Comparison of ENCODE assay signal across 18 cellular contexts in genomic region chr14:68932219-68932618, GRCh38. TPM values are rescaled to one million over a fixed set of nuclear protein-coding genes. Genes with fewer than 3 reads are reported as not detected.
DNase-seq lines count a peak whose midpoint lies in the region; ATAC-seq, FAIRE-seq and TF ChIP-seq lines count a peak whose summit lies in the region.
"Had no signal": no experiment of that assay in that cellular context is flagged by ENCODE, and none has a peak within 500 bp of the region (broad histone marks: within the 10 kb centered on the region; RNA-seq: fewer than 3 reads in every experiment).

No MANE protein-coding gene starts in this region.

- in situ Hi-C loops in IMR-90 (cut with MboI; ENCODE audit: low sequenced_read_pairs) (no loop called here), astrocyte of the spinal cord (cut with HindIII; ENCODE audit: low sequenced_read_pairs) (no loop called here), transverse colon (cut with MboI; ENCODE audit: low pct_ligation_motif_present in 1 of 4, low pct_unique_long_range_greater_than_20kb in 1 of 4, low sequenced_read_pairs in 3 of 4) (no loop called here)

- FAIRE-seq in keratinocyte (lab: Jason Lieb, UNC): no peak
- FAIRE-seq: pancreas had no signal

- 0 out of 2 replicates have a peak overlapping the region, but pooled peaks have one; percentile 22 for H3K9ac ChIP-seq in IMR-90 (ENCODE audit: low read depth, low read length)
- H3K9ac ChIP-seq in keratinocyte (ENCODE audit: control insufficient read depth, extremely low read depth, insufficient read depth, low read length): no peak overlapping the region

- H3K27ac ChIP-seq in IMR-90 (ENCODE audit: insufficient read depth, low read length) (peak overlapping the region; percentile 44; the same call in 1 of the 2 replicates), keratinocyte (ENCODE audit: control insufficient read depth, insufficient read depth, low read length) (peak overlapping the region; percentile 4), transverse colon (peak overlapping the region; percentile 93 to 99 (median 96))
- H3K27ac ChIP-seq: pancreas, suprapubic skin had no signal

- H2AK9ac ChIP-seq in IMR-90 (replicated peaks; ENCODE audit: low read depth, low read length, poor library complexity): no peak overlapping the region

- H3K56ac ChIP-seq in IMR-90 (ENCODE audit: extremely low read depth, insufficient read depth, low read length): no peak overlapping the region

- no peak for TF ChIP-seq EP300 in transverse colon (IDR thresholded peaks at IDR 0.05; ENCODE audit: low read depth)

- no peak overlapping the region for H2BK20ac ChIP-seq in IMR-90 (ENCODE audit: low read depth, low read length)

- 0 out of 2 replicates have a peak overlapping the region, but pooled peaks have one; percentile 48 for H3K18ac ChIP-seq in IMR-90 (ENCODE audit: low read depth, low read length)

- H2BK5ac ChIP-seq in IMR-90 (ENCODE audit: low read depth, low read length, poor library complexity, severe bottlenecking): peak overlapping the region; percentile 59

- no peak overlapping the region for H4K91ac ChIP-seq in IMR-90 (ENCODE audit: insufficient read depth, low read depth, low read length)

- DNase-seq in IMR-90 (peak; percentile 89), astrocyte of the spinal cord (ENCODE audit: low read depth, low spot score) (peak; percentile 57), keratinocyte (ENCODE audit: low read depth, low spot score) (no peak), transverse colon (no peak), nucleus accumbens (lab: John Stamatoyannopoulos, UW) (no peak), NCI-H2196 (lab: John Stamatoyannopoulos, UW; ENCODE audit: unreplicated experiment) (no peak)
- DNase-seq: activated CD4-positive, alpha-beta T cell treated with anti-CD3 and anti-CD28 coated beads for 48 hours; activated T-cell treated with anti-CD3 and anti-CD28 coated beads for 4 hours; C1 segment of cervical spinal cord; DMS79; kidney glomerular epithelial cell; NCI-H2029; NCI-H524 treated with DMSO at 0.1 percent for 48 hours; pancreas; stimulated activated CD4-positive, alpha-beta T cell treated with anti-CD3 and anti-CD28 coated beads, Interleukin-4, amount 100 ng/mL, for 1 hour; T1000 had no signal

- H3K4me3 ChIP-seq in IMR-90 (ENCODE audit: insufficient read depth, low read depth, low read length) (no peak overlapping the region), astrocyte of the spinal cord (ENCODE audit: low read depth, low read length) (no peak overlapping the region), keratinocyte (ENCODE audit: control insufficient read depth in 2 of 3, extremely low read depth in 1 of 3, insufficient read depth in 2 of 3, low read depth in 1 of 3, low read length in 3 of 3) (no peak overlapping the region), transverse colon (no peak overlapping the region)
- H3K4me3 ChIP-seq: pancreas, suprapubic skin had no signal

- H2BK120ac ChIP-seq in IMR-90 (ENCODE audit: low read depth, low read length): no peak overlapping the region

- peaks cover 0 to 81% of the 10 kb centered on the region in 2 experiments; a peak in 2 of 4 replicates for H3K79me1 ChIP-seq in IMR-90 (ENCODE audit: low read depth in 1 of 2, low read length in 2 of 2)

- H3K9me3 ChIP-seq in IMR-90 (ENCODE audit: control insufficient read depth, insufficient read depth, low read length) (no peaks in the 10 kb centered on the region), keratinocyte (ENCODE audit: control insufficient read depth, low read depth, low read length) (no peaks in the 10 kb centered on the region), transverse colon (no peaks in the 10 kb centered on the region)
- H3K9me3 ChIP-seq: pancreas, suprapubic skin had no signal

- H2AFZ ChIP-seq in IMR-90 (replicated peaks; ENCODE audit: low read length, poor library complexity): no peak overlapping the region
- no peak overlapping the region for H2AFZ ChIP-seq in keratinocyte (ENCODE audit: control insufficient read depth, low read length)

- H3K23ac ChIP-seq in IMR-90 (ENCODE audit: low read depth, low read length): no peak overlapping the region; the same call in 1 of the 2 replicates

- no peak overlapping the region for H2AK5ac ChIP-seq in IMR-90 (ENCODE audit: low read depth, low read length)

- WGBS in IMR-90 (ENCODE audit: extremely low coverage in 2 of 2, insufficient read length in 1 of 2), 2 experiments: no CpG with 5 or more reads among the region's 4 CpGs
- WGBS in transverse colon (ENCODE audit: low coverage in 1 of 2), 2 donors: 53% methylated on average over 4 of the region's 4 CpGs; no CpG with 5 or more reads in 1 of the 2 donors

- H3K27me3 ChIP-seq in IMR-90 (ENCODE audit: control insufficient read depth, insufficient read depth, low read length) (no peaks in the 10 kb centered on the region), keratinocyte (ENCODE audit: control insufficient read depth, extremely low read depth, insufficient read depth, low read length) (no peaks in the 10 kb centered on the region), transverse colon (no peaks in the 10 kb centered on the region)
- H3K27me3 ChIP-seq: pancreas, suprapubic skin had no signal

- dilution Hi-C loops in IMR-90 (cut with HindIII; ENCODE audit: low sequenced_read_pairs, unreplicated experiment) (no loop called here), keratinocyte (cut with MboI; ENCODE audit: extremely low pct_ligation_motif_present, low sequenced_read_pairs) (no loop called here)

- H3K4me2 ChIP-seq in IMR-90 (ENCODE audit: low read depth, low read length) (no peak overlapping the region), keratinocyte (ENCODE audit: control insufficient read depth, extremely low read depth, insufficient read depth, low read depth, low read length) (no peak overlapping the region)

- H3K79me2 ChIP-seq in keratinocyte (ENCODE audit: control insufficient read depth, insufficient read depth, low read length): peaks cover 100% of the 10 kb centered on the region

- no TSS peak for BruUV-seq in IMR-90 (replicated peaks; lab: Mats Ljungman, UMichigan)

- no peak for TF ChIP-seq RAD21 in IMR-90 (IDR thresholded peaks at IDR 0.05; ENCODE audit: low read length)

- no peak overlapping the region for H3K14ac ChIP-seq in IMR-90 (replicated peaks; ENCODE audit: low read depth, low read length)

- POLR2A ChIA-PET in IMR-90 (lab: Charles Lee; ENCODE audit: unreplicated experiment): interaction anchor here (0.6 to 0.8 kb wide), 7 partner anchors 23 to 1127 kb away, joined by 4 to 9 read pairs (median 6); no protein-coding TSS in a partner anchor

- CTCF ChIA-PET in IMR-90 (lab: Yijun Ruan, JAX): no interaction called here

- H4K20me1 ChIP-seq in IMR-90 (ENCODE audit: insufficient read depth, low read length): peaks cover 100% of the 10 kb centered on the region
- H4K20me1 ChIP-seq in keratinocyte (ENCODE audit: control insufficient read depth, extremely low read depth, insufficient read depth, low read length): peaks cover 86% of the 10 kb centered on the region

- H3K9me1 ChIP-seq in IMR-90 (ENCODE audit: insufficient read depth, low read length) (peaks cover 75% of the 10 kb centered on the region), keratinocyte (ENCODE audit: control insufficient read depth, extremely low read depth, insufficient read depth, low read length) (peaks cover 22% of the 10 kb centered on the region)

- TF ChIP-seq POLR2A in IMR-90 (IDR thresholded peaks at IDR 0.05; ENCODE audit: low read depth, low read length) (no peak), transverse colon (IDR thresholded peaks at IDR 0.05) (no peak)

- intact Hi-C loops in IMR-90 (cut with micrococcal nuclease): no loop called here
- intact Hi-C loops in transverse colon (cut with DNase I; ENCODE audit: low total_unique reads): no loop called here

- ATAC-seq in IMR-90 (ENCODE audit: low read depth): peak; percentile 36
- no peak for ATAC-seq in activated CD4-positive, CD25-positive, alpha-beta regulatory T cell treated with anti-CD3 and anti-CD28 coated beads, Interleukin-2, amount 50 U/mL, for 24 hours
- ATAC-seq: pancreas had no signal

- H3K36me3 ChIP-seq in IMR-90 (ENCODE audit: control insufficient read depth, insufficient read depth, low read length) (peaks cover 44% of the 10 kb centered on the region), keratinocyte (ENCODE audit: control insufficient read depth in 2 of 2, extremely low read depth in 1 of 2, insufficient read depth in 2 of 2, low read length in 2 of 2) (peaks cover 15 to 46% of the 10 kb centered on the region in 2 experiments), transverse colon (no peaks in the 10 kb centered on the region)
- H3K36me3 ChIP-seq: pancreas, suprapubic skin had no signal

- 0 out of 4 replicates have a peak overlapping the region, but pooled peaks of 1 of the 2 experiments have one; percentile 27 for H4K8ac ChIP-seq in IMR-90 (ENCODE audit: low read depth in 2 of 2, low read length in 2 of 2)

- H3K4ac ChIP-seq in IMR-90 (ENCODE audit: low read depth, low read length): 0 out of 2 replicates have a peak overlapping the region, but pooled peaks have one; percentile 39

- H2BK15ac ChIP-seq in IMR-90 (ENCODE audit: low read depth, low read length): no peak overlapping the region

- H3K4me1 ChIP-seq in IMR-90 (ENCODE audit: control insufficient read depth, insufficient read depth, low read length) (peaks cover 62% of the 10 kb centered on the region), keratinocyte (ENCODE audit: control insufficient read depth, extremely low read depth, insufficient read depth, low read length) (peaks cover 40% of the 10 kb centered on the region), transverse colon (peaks cover 26 to 75% (median 41%) of the 10 kb centered on the region in 4 donors)

- no peak overlapping the region for H4K5ac ChIP-seq in IMR-90 (ENCODE audit: low read depth, low read length)

- TF ChIP-seq CTCF in IMR-90 (conservative IDR thresholded peaks at IDR 0.05; ENCODE audit: low read depth, low read length) (no peak), astrocyte of the spinal cord (IDR thresholded peaks at IDR 0.05; ENCODE audit: low read depth, low read length) (no peak), keratinocyte (optimal IDR thresholded peaks at IDR 0.05 in 1 of 3, IDR thresholded peaks at IDR 0.05 in 1 of 3, conservative IDR thresholded peaks at IDR 0.05 in 1 of 3; ENCODE audit: extremely low read depth in 1 of 3, insufficient read depth in 2 of 3, low read length in 3 of 3) (no peak), transverse colon (IDR thresholded peaks at IDR 0.05) (no peak)

RNA-seq across cellular contexts. Expression of gene ACTN1, which starts 46.9 kb away (rescaled TPM):
- total RNA-seq in IMR-90 (2012; rRNA removed): 648 and 684 TPM in 2 replicates
- polyA plus RNA-seq in IMR-90 (2012; rRNA removed): 766 and 895 TPM in 2 replicates
- polyA plus RNA-seq in IMR-90 (2012; cell fraction: cytosol; rRNA removed): 676 and 750 TPM in 2 replicates
- 1,803 and 1,926 TPM in 2 replicates for polyA plus RNA-seq in IMR-90 (2012; cell fraction: nucleus; rRNA removed; ENCODE audit: low replicate concordance)
- polyA plus RNA-seq in keratinocyte: 394 to 1,027 TPM (median 558 TPM) in 3 replicates
- 195 TPM for polyA plus RNA-seq in keratinocyte (2011; ENCODE audit: low read depth)
- polyA plus RNA-seq in keratinocyte (2011; cell fraction: cytosol; rRNA removed): 508 and 647 TPM in 2 replicates
- polyA plus RNA-seq in keratinocyte (2011; cell fraction: nucleus; rRNA removed): 807 and 940 TPM in 2 replicates
- 200 and 858 TPM in 2 replicates for polyA plus RNA-seq in keratinocyte (2012; ENCODE audit: low replicate concordance)
- 613 to 2,215 TPM (median 836 TPM) in 3 replicates for polyA minus RNA-seq in keratinocyte
- polyA minus RNA-seq in keratinocyte (2011; cell fraction: cytosol; rRNA and poly(A)+ RNA removed): 1,064 TPM
- polyA minus RNA-seq in keratinocyte (2011; cell fraction: nucleus; rRNA and poly(A)+ RNA removed): 724 and 945 TPM in 2 replicates
- total RNA-seq in transverse colon: 100 to 1,000 TPM; 127 to 403 (median 197) TPM

Comparison
In these comparisons a context has a peak if more than half of its experiments do, and no peak if none do; other contexts are left out.
1. DNase-seq: peak in IMR-90 (single experiment) and astrocyte of the spinal cord (single experiment); none in keratinocyte (single experiment), transverse colon (single experiment), nucleus accumbens (0 of 56) and NCI-H2196 (single experiment).
2. H3K27ac ChIP-seq: peak in every context shown above with its lines; median percentile 96 in transverse colon; 44 in IMR-90; 4 in keratinocyte.